In genomic region chr7:151085691-151086620, GRCh38 we compare ENCODE assay signal across 8 cellular contexts. TPM values are rescaled to one million over a fixed set of nuclear protein-coding genes. Genes with fewer than 3 reads are reported as not detected.
DNase-seq lines count a peak whose midpoint lies in the region; ATAC-seq and TF ChIP-seq lines count a peak whose summit lies in the region.

Gene AGAP3, plus strand, starts transcription at chr7:151086475. Its CDS starts 267 bp downstream, at chr7:151086742.

- H3K4me3 Mint-ChIP-seq in naive thymus-derived CD8-positive, alpha-beta T cell: peak within 1 kb of the TSS; percentile 81 to 94 (median 90)

- ATAC-seq in GM21526 (IDR thresholded peaks at IDR 0.05; ENCODE audit: low FRiP score, unreplicated experiment): peak; percentile 44
- ATAC-seq in naive thymus-derived CD8-positive, alpha-beta T cell: peak in 1 of 2 donors; percentile 11

- H3K27ac Mint-ChIP-seq in naive thymus-derived CD8-positive, alpha-beta T cell: peak within 1 kb of the TSS; percentile 64 to 95 (median 88)

- no peaks in the 10 kb centered on the region for H3K27me3 ChIP-seq in testis

- peaks cover 26 to 50% (median 46%) of the 10 kb centered on the region in 4 donors for H3K4me1 Mint-ChIP-seq in naive thymus-derived CD8-positive, alpha-beta T cell

- no peaks in the 10 kb centered on the region for H3K36me3 ChIP-seq in testis (ENCODE audit: low read depth, missing control alignments)

- no peaks in the 10 kb centered on the region for H3K9me3 Mint-ChIP-seq in naive thymus-derived CD8-positive, alpha-beta T cell

- H3K27me3 Mint-ChIP-seq in naive thymus-derived CD8-positive, alpha-beta T cell: peaks cover 0 to 36% (median 10%) of the 10 kb centered on the region in 5 donors

- no peak for TF ChIP-seq POLR2A in testis (IDR thresholded peaks at IDR 0.05)

- H3K4me1 ChIP-seq in testis: peaks cover 49% of the 10 kb centered on the region

- peak; percentile 68 for DNase-seq in DMS114 treated with DMSO at 0.1 percent for 48 hours (lab: John Stamatoyannopoulos, UW; ENCODE audit: unreplicated experiment)
- DNase-seq in RPMI7951 (ENCODE audit: low read depth): peak; percentile 95
- DNase-seq in activated gamma-delta T cell (lab: John Stamatoyannopoulos, UW): peak; percentile 62
- DNase-seq in fibroblast of pulmonary artery (ENCODE audit: low read depth): peak; percentile 70
- DNase-seq in naive thymus-derived CD8-positive, alpha-beta T cell: peak in 9 of 10 donors; percentile 24 to 70 (median 45)
- DNase-seq in testis: peak; percentile 91

- H3K4me3 ChIP-seq in fibroblast of pulmonary artery (replicated peaks; ENCODE audit: low read depth, low read length) (peak within 1 kb of the TSS; percentile 79), testis (peak within 1 kb of the TSS; percentile 48 to 80)

- no peak; the same call in 1 of the 2 replicates for TF ChIP-seq EP300 in Ishikawa (IDR thresholded peaks at IDR 0.05; ENCODE audit: borderline replicate concordance)

- 0 to 1% methylated on average over 10 to 38 of the region's 84 CpGs for WGBS in testis, 2 donors

- H3K9me3 ChIP-seq in testis: no peaks in the 10 kb centered on the region

- POLR2A ChIA-PET in naive thymus-derived CD8-positive, alpha-beta T cell (lab: Charles Lee): interaction anchor here (5.1 kb wide), 1 partner anchor 28 kb away, joined by 23 read pairs; the partner anchor contains the start of genes CDK5 and SLC4A2

- TF ChIP-seq CTCF in fibroblast of pulmonary artery (IDR thresholded peaks at IDR 0.05; ENCODE audit: low read length, missing control alignments) (no peak), testis (IDR thresholded peaks at IDR 0.05) (no peak)

- intact Hi-C loops in testis (cut with DNase I; ENCODE audit: low total_unique reads): no loop called here

- no peak for TF ChIP-seq RAD21 in Ishikawa (IDR thresholded peaks at IDR 0.05; ENCODE audit: low read depth)

- H3K27ac ChIP-seq in testis: peak within 1 kb of the TSS; percentile 86

- peaks cover 0 to 3% (median 0%) of the 10 kb centered on the region in 3 donors for H3K36me3 Mint-ChIP-seq in naive thymus-derived CD8-positive, alpha-beta T cell

TF ChIP-seq in Ishikawa, 13 proteins besides CTCF, POLR2A, EP300 and RAD21:
- TF ChIP-seq TEAD4 (IDR thresholded peaks at IDR 0.05) (no peak), TAF1 (IDR thresholded peaks at IDR 0.05; ENCODE audit: low read depth) (peak; percentile 59), TCF12 (IDR thresholded peaks at IDR 0.05; ENCODE audit: low read depth) (no peak), CEBPB (IDR thresholded peaks at IDR 0.05) (no peak), ZBTB7A (IDR thresholded peaks at IDR 0.05; ENCODE audit: low read depth) (peak; percentile 79; the same call in 1 of the 2 replicates), MAX (IDR thresholded peaks at IDR 0.05) (peak; percentile 75), YY1 (IDR thresholded peaks at IDR 0.05; ENCODE audit: low read depth) (peak; percentile 41; the same call in 1 of the 2 replicates), EGR1 (IDR thresholded peaks at IDR 0.05) (peak; percentile 66)
- TF ChIP-seq, protein P1, sequence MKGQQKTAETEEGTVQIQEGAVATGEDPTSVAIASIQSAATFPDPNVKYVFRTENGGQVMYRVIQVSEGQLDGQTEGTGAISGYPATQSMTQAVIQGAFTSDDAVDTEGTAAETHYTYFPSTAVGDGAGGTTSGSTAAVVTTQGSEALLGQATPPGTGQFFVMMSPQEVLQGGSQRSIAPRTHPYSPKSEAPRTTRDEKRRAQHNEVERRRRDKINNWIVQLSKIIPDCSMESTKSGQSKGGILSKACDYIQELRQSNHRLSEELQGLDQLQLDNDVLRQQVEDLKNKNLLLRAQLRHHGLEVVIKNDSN (IDR thresholded peaks at IDR 0.05): peak; percentile 76

RNA-seq across cellular contexts. Expression of gene AGAP3, which starts in this region (rescaled TPM):
- 26.5 and 32.7 TPM in 2 replicates for total RNA-seq in RPMI7951 (2014; rRNA removed; shearing (Covaris generic))
- 10 to 100 TPM; 35.2 to 36.9 TPM for total RNA-seq in naive thymus-derived CD8-positive, alpha-beta T cell
- polyA plus RNA-seq in naive thymus-derived CD8-positive, alpha-beta T cell: 1 to 10 TPM; 1.1 to 6.0 (median 3.7) TPM
- total RNA-seq in testis: 10 to 100 TPM; 65.6 to 90.5 TPM
- 44.1 TPM for polyA plus RNA-seq in testis (ENCODE audit: insufficient read depth, low read depth, low replicate concordance)

Comparison
In these comparisons a context has a peak if more than half of its experiments do, and no peak if none do; other contexts are left out.
1. DNase-seq: peak in every context shown above with its lines; median percentile 95 in RPMI7951; 91 in testis; 70 in fibroblast of pulmonary artery; 68 in DMS114 treated with DMSO at 0.1 percent for 48 hours; 62 in activated gamma-delta T cell; 45 in naive thymus-derived CD8-positive, alpha-beta T cell.